Comparison of ENCODE assay signal across 15 cellular contexts in genomic region chr3:161101609-161102008, GRCh38. TPM values are rescaled to one million over a fixed set of nuclear protein-coding genes. Genes with fewer than 3 reads are reported as not detected.
DNase-seq lines count a peak whose midpoint lies in the region; ATAC-seq and TF ChIP-seq lines count a peak whose summit lies in the region.
"Had no signal": no experiment of that assay in that cellular context is flagged by ENCODE, and none has a peak within 500 bp of the region (broad histone marks: within the 10 kb centered on the region; RNA-seq: fewer than 3 reads in every experiment).

No MANE protein-coding gene starts in this region.

- H3K36me3 ChIP-seq in heart left ventricle = peaks cover 0 to 43% (median 4%) of the 10 kb centered on the region in 9 donors
- H3K36me3 ChIP-seq in right atrium auricular region = peaks cover 12% of the 10 kb centered on the region
- H3K36me3 ChIP-seq: BLaER1 treated with 17β-estradiol and CSF1 and Interleukin-3, amounts not matched to agents 10 nM and 100 nM had no signal

- peaks cover 17% of the 10 kb centered on the region for H3K27me3 Mint-ChIP-seq in activated CD4-positive, alpha-beta memory T cell treated with anti-CD3 and anti-CD28 coated beads, Interleukin-2, amount 10 ng/mL, durations not matched to agents 7 days and 5 days
- H3K27me3 Mint-ChIP-seq in mesothelial cell of epicardium (ENCODE audit: low read depth) = no peaks in the 10 kb centered on the region

- H3K27me3 ChIP-seq in heart left ventricle (no peaks in the 10 kb centered on the region), right atrium auricular region (no peaks in the 10 kb centered on the region)

- no peak for TF ChIP-seq POLR2A in heart left ventricle (IDR thresholded peaks at IDR 0.05)

- no peak overlapping the region for H3K4me3 Mint-ChIP-seq in activated CD4-positive, alpha-beta memory T cell treated with anti-CD3 and anti-CD28 coated beads, Interleukin-2, amount 10 ng/mL, durations not matched to agents 7 days and 5 days
- no peak overlapping the region for H3K4me3 Mint-ChIP-seq in mesothelial cell of epicardium
- H3K4me3 Mint-ChIP-seq: CD4-positive, CD25-positive, alpha-beta regulatory T cell had no signal

- ATAC-seq in Right ventricle myocardium inferior = peak; percentile 52
- peak; percentile 67 to 85 (median 76) for ATAC-seq in heart left ventricle
- ATAC-seq: GM12878 had no signal

- POLR2A ChIA-PET in activated CD4-positive, alpha-beta memory T cell treated with anti-CD3 and anti-CD28 coated beads, Interleukin-2, amount 10 ng/mL, durations not matched to agents 7 days and 5 days (lab: Charles Lee) = interaction anchor here (1.0 kb wide), 1 partner anchor 20 kb away, joined by 3 read pairs; no protein-coding TSS in a partner anchor

- CTCF ChIA-PET in activated CD4-positive, alpha-beta memory T cell treated with anti-CD3 and anti-CD28 coated beads, Interleukin-2, amount 10 ng/mL, durations not matched to agents 7 days and 5 days (lab: Charles Lee) = interaction anchor here (0.9 kb wide), 1 partner anchor 173 kb away, joined by 4 read pairs; no protein-coding TSS in a partner anchor

- H3K4me1 ChIP-seq in heart left ventricle = peaks cover 0 to 63% (median 20%) of the 10 kb centered on the region in 12 donors
- H3K4me1 ChIP-seq in right atrium auricular region = peaks cover 0 to 62% of the 10 kb centered on the region in 2 donors

- H3K9me3 Mint-ChIP-seq in activated CD4-positive, alpha-beta memory T cell treated with anti-CD3 and anti-CD28 coated beads, Interleukin-2, amount 10 ng/mL, durations not matched to agents 7 days and 5 days = no peaks in the 10 kb centered on the region
- H3K9me3 Mint-ChIP-seq in mesothelial cell of epicardium = no peaks in the 10 kb centered on the region
- H3K9me3 Mint-ChIP-seq: CD4-positive, CD25-positive, alpha-beta regulatory T cell had no signal

- H3K4me3 ChIP-seq in heart left ventricle (peak overlapping the region in 1 of 12 donors; percentile 6), right atrium auricular region (no peak overlapping the region)
- H3K4me3 ChIP-seq: BLaER1 treated with 17β-estradiol and CSF1 and Interleukin-3, amounts not matched to agents 10 nM and 100 nM; GM12878; GM23248 had no signal

- no peak overlapping the region for H3K27ac Mint-ChIP-seq in activated CD4-positive, alpha-beta memory T cell treated with anti-CD3 and anti-CD28 coated beads, Interleukin-2, amount 10 ng/mL, durations not matched to agents 7 days and 5 days
- H3K27ac Mint-ChIP-seq in mesothelial cell of epicardium = no peak overlapping the region

- H3K27ac ChIP-seq in heart left ventricle (peak overlapping the region; percentile 39 to 97 (median 84)), right atrium auricular region (peak overlapping the region; percentile 75 to 88)
- H3K27ac ChIP-seq: BLaER1 treated with 17β-estradiol and CSF1 and Interleukin-3, amounts not matched to agents 10 nM and 100 nM; GM23248; HL-60 had no signal

- peaks cover 3% of the 10 kb centered on the region for H3K36me3 Mint-ChIP-seq in activated CD4-positive, alpha-beta memory T cell treated with anti-CD3 and anti-CD28 coated beads, Interleukin-2, amount 10 ng/mL, durations not matched to agents 7 days and 5 days (ENCODE audit: low read depth)
- H3K36me3 Mint-ChIP-seq in mesothelial cell of epicardium = peaks cover 41% of the 10 kb centered on the region
- H3K36me3 Mint-ChIP-seq: CD4-positive, CD25-positive, alpha-beta regulatory T cell had no signal

- no peak for TF ChIP-seq CTCF in heart left ventricle (IDR thresholded peaks at IDR 0.05)
- TF ChIP-seq CTCF in right atrium auricular region (IDR thresholded peaks at IDR 0.05) = no peak
- TF ChIP-seq CTCF in mesothelial cell of epicardium (IDR thresholded peaks at IDR 0.05; ENCODE audit: unreplicated experiment) = no peak

- H3K9me3 ChIP-seq in heart left ventricle (no peaks in the 10 kb centered on the region), right atrium auricular region (no peaks in the 10 kb centered on the region)

- peaks cover 13% of the 10 kb centered on the region for H3K4me1 Mint-ChIP-seq in activated CD4-positive, alpha-beta memory T cell treated with anti-CD3 and anti-CD28 coated beads, Interleukin-2, amount 10 ng/mL, durations not matched to agents 7 days and 5 days
- peaks cover 20% of the 10 kb centered on the region for H3K4me1 Mint-ChIP-seq in mesothelial cell of epicardium

- DNase-seq in Right ventricle myocardium inferior (ENCODE audit: missing footprints) (no peak), cardiac septum (ENCODE audit: low spot score) (no peak), heart left ventricle (no peak), right atrium auricular region (ENCODE audit: low spot score) (no peak), SKM-1 treated with dmso at 0.1 percent for 144 hours (lab: John Stamatoyannopoulos, UW; ENCODE audit: unreplicated experiment) (no peak), mesothelial cell of epicardium (ENCODE audit: low spot score in 2 of 2, unreplicated experiment in 2 of 2) (no peak)
- DNase-seq in activated CD4-positive, alpha-beta memory T cell treated with anti-CD3 and anti-CD28 coated beads, Interleukin-2, amount 10 ng/mL, durations not matched to agents 7 days and 5 days = no peak
- DNase-seq: ACHN; CD4-positive, CD25-positive, alpha-beta regulatory T cell; DMS79; GM23248 had no signal

- intact Hi-C loops in Right ventricle myocardium inferior (cut with DNase I) = loop anchor here (5.0 to 10.0 kb wide), 3 partner anchors 81 to 347 kb away; partner anchors contain the start of genes NMD3 and PPM1L
- intact Hi-C loops in cardiac septum (cut with DNase I) = loop anchor here (10.0 kb wide), 2 partner anchors 147 to 537 kb away; partner anchors contain the start of gene KPNA4
- intact Hi-C loops in heart left ventricle (cut with DNase I) = loop anchor here in 4 of 10 donors (2.0 to 10.0 kb wide), 5 partner anchors 69 to 347 kb away; partner anchors contain the start of gene NMD3 (in 4 of the 4)

- WGBS in heart left ventricle, 4 donors = 32 to 49% (median 39%) methylated on average over 3 of the region's 3 CpGs

RNA-seq across cellular contexts. Expression of gene B3GALNT1, which starts 3.5 kb away (rescaled TPM):
- total RNA-seq in Right ventricle myocardium inferior (51.8 TPM), cardiac septum (75.1 TPM), heart left ventricle (10 to 100 TPM; 42.0 to 94.6 (median 67.0) TPM), right atrium auricular region (10 to 100 TPM; 27.6 to 70.2 TPM), mesothelial cell of epicardium (31.1 to 36.0 TPM (median 31.4 TPM) in 3 replicates)
- 10 to 100 TPM; 15.2 to 40.3 TPM for polyA plus RNA-seq in heart left ventricle
- 1 to 10 TPM; 3.9 to 4.1 TPM for total RNA-seq in activated CD4-positive, alpha-beta memory T cell treated with anti-CD3 and anti-CD28 coated beads, Interleukin-2, amount 10 ng/mL, durations not matched to agents 7 days and 5 days
- total RNA-seq: G401 had no signal
